In the genomic region with DNA sequence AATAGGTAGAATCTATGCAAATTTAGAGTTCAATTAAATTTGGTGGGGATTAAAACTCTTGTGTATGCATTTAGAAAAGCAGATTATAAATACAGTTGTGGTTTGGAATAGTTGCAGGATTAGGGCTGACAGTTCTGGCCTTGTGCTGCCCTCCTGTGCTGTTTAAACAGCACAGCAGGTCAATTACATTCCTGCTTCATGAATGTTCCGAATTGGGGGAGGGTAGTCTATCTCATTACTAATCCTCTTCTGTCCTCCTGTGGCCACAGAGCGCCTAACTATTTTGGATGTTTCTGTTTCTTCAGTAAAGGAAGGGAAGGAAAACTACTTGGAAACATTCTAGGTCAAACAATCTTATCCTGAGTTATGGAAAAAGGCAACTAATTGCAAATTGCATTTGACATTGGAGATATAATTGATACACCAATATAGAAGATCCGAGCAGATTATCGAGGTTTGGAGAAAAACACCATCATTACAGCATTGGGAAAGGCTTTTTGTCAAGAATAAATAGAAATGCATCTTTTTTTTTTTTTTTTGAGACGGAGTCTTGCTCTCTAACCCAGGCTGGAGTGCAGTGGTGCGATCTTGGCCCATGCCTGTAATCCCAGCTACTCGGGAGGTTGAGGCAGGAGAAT, we compare ENCODE assay signal across 8 cellular contexts. TPM values are rescaled to one million over a fixed set of nuclear protein-coding genes. Genes with fewer than 3 reads are reported as not detected.
DNase-seq lines count a peak whose midpoint lies in the region; ATAC-seq and TF ChIP-seq lines count a peak whose summit lies in the region.

No MANE protein-coding gene starts in this region.

- H3K27me3 ChIP-seq in H7 (ENCODE audit: control insufficient read depth, insufficient read depth, low read length) (no peaks in the 10 kb centered on the region), SJCRH30 (no peaks in the 10 kb centered on the region), dorsolateral prefrontal cortex (no peaks in the 10 kb centered on the region), lung (ENCODE audit: control insufficient read depth, insufficient read depth) (no peaks in the 10 kb centered on the region), uterus (no peaks in the 10 kb centered on the region)

- 49 to 55% methylated on average over 7 of the region's 7 CpGs for WGBS in lung, 2 donors

- peaks cover 0 to 1% of the 10 kb centered on the region in 2 donors for H3K36me3 Mint-ChIP-seq in activated T-cell treated with anti-CD3 and anti-CD28 coated beads, Interleukin-2, amount 50 U/mL, for 72 hours (ENCODE audit: insufficient read depth in 2 of 2)
- no peaks in the 10 kb centered on the region for H3K36me3 Mint-ChIP-seq in activated T-cell treated with anti-CD3 and anti-CD28 coated beads, Interleukin-2, amount 50 U/mL, for 24 hours (ENCODE audit: low read depth)

- no peak overlapping the region for H3K27ac Mint-ChIP-seq in activated T-cell treated with anti-CD3 and anti-CD28 coated beads, Interleukin-2, amount 50 U/mL, for 72 hours
- H3K27ac Mint-ChIP-seq in activated T-cell treated with anti-CD3 and anti-CD28 coated beads, Interleukin-2, amount 50 U/mL, for 24 hours, result no peak overlapping the region

- H3K27me3 Mint-ChIP-seq in activated T-cell treated with anti-CD3 and anti-CD28 coated beads, Interleukin-2, amount 50 U/mL, for 72 hours (ENCODE audit: low read depth), result no peaks in the 10 kb centered on the region
- H3K27me3 Mint-ChIP-seq in activated T-cell treated with anti-CD3 and anti-CD28 coated beads, Interleukin-2, amount 50 U/mL, for 24 hours, result no peaks in the 10 kb centered on the region

- H3K4me3 Mint-ChIP-seq in activated T-cell treated with anti-CD3 and anti-CD28 coated beads, Interleukin-2, amount 50 U/mL, for 72 hours, result peak overlapping the region; percentile 24 to 49
- H3K4me3 Mint-ChIP-seq in activated T-cell treated with anti-CD3 and anti-CD28 coated beads, Interleukin-2, amount 50 U/mL, for 24 hours, result no peak overlapping the region

- TF ChIP-seq CTCF in dorsolateral prefrontal cortex (IDR thresholded peaks at IDR 0.05 in 54 of 56, conservative IDR thresholded peaks at IDR 0.05 in 2 of 56; ENCODE audit: low read depth in 1 of 56, partially characterized antibody in 56 of 56) (peak; percentile 74 to 100 (median 93)), lung (IDR thresholded peaks at IDR 0.05; ENCODE audit: control extremely low read depth, extremely low read depth) (peak; percentile 76), uterus (IDR thresholded peaks at IDR 0.05) (peak; percentile 92 to 99 (median 98))

- no peaks in the 10 kb centered on the region for H3K9me3 ChIP-seq in SJCRH30 (replicated peaks)
- H3K9me3 ChIP-seq in lung (ENCODE audit: control insufficient read depth in 2 of 2, insufficient read depth in 1 of 2, low read length in 1 of 2), result no peaks in the 10 kb centered on the region
- H3K9me3 ChIP-seq in uterus, result no peaks in the 10 kb centered on the region

- H3K27ac ChIP-seq in SJCRH30 (no peak overlapping the region), dorsolateral prefrontal cortex (peak overlapping the region in 42 of 59 donors; percentile 4 to 74 (median 44)), lung (ENCODE audit: low read depth in 1 of 2, low read length in 1 of 2) (no peak overlapping the region), uterus (peak overlapping the region; percentile 28 to 46)

- intact Hi-C loops in dorsolateral prefrontal cortex (cut with DNase I), result loop anchor here (2.0 to 10.0 kb wide), 5 partner anchors 327 to 1120 kb away; no protein-coding TSS in a partner anchor
- intact Hi-C loops in uterus (cut with DNase I; ENCODE audit: low total_unique reads), result loop anchor here (5.0 kb wide), 1 partner anchor 327 kb away; no protein-coding TSS in a partner anchor

- H3K36me3 ChIP-seq in H7 (replicated peaks; ENCODE audit: control insufficient read depth, insufficient read depth, low read length) (no peaks in the 10 kb centered on the region), SJCRH30 (no peaks in the 10 kb centered on the region), lung (ENCODE audit: control insufficient read depth in 2 of 2, insufficient read depth in 2 of 2, low read length in 2 of 2) (no peaks in the 10 kb centered on the region), uterus (no peaks in the 10 kb centered on the region)

- TF ChIP-seq POLR2A in uterus (IDR thresholded peaks at IDR 0.05), result no peak

- H3K4me3 ChIP-seq in H7 (ENCODE audit: insufficient read depth, low read depth, low read length) (no peak overlapping the region), SJCRH30 (no peak overlapping the region), dorsolateral prefrontal cortex (peak overlapping the region in 3 of 59 donors; percentile 2 to 24 (median 2)), lung (no peak overlapping the region), uterus (no peak overlapping the region)

- no peaks in the 10 kb centered on the region for H3K9me3 Mint-ChIP-seq in activated T-cell treated with anti-CD3 and anti-CD28 coated beads, Interleukin-2, amount 50 U/mL, for 72 hours
- no peaks in the 10 kb centered on the region for H3K9me3 Mint-ChIP-seq in activated T-cell treated with anti-CD3 and anti-CD28 coated beads, Interleukin-2, amount 50 U/mL, for 24 hours

- 0 out of 2 replicates have a peak, but pooled peaks cover 5% of the 10 kb centered on the region for H3K4me1 ChIP-seq in SJCRH30
- no peaks in the 10 kb centered on the region for H3K4me1 ChIP-seq in lung (ENCODE audit: control insufficient read depth in 2 of 2, insufficient read depth in 2 of 2, low read length in 2 of 2)
- no peaks in the 10 kb centered on the region for H3K4me1 ChIP-seq in uterus

- peaks cover 29% of the 10 kb centered on the region for H3K4me1 Mint-ChIP-seq in activated T-cell treated with anti-CD3 and anti-CD28 coated beads, Interleukin-2, amount 50 U/mL, for 72 hours (ENCODE audit: low read depth)
- H3K4me1 Mint-ChIP-seq in activated T-cell treated with anti-CD3 and anti-CD28 coated beads, Interleukin-2, amount 50 U/mL, for 24 hours (ENCODE audit: low read depth), result peaks cover 23% of the 10 kb centered on the region

- peak in 1 of 2 donors; percentile 35 for DNase-seq in activated T-cell treated with anti-CD3 and anti-CD28 coated beads, Interleukin-2, amount 50 U/mL, for 72 hours
- no peak for DNase-seq in activated T-cell treated with anti-CD3 and anti-CD28 coated beads, Interleukin-2, amount 50 U/mL, for 24 hours
- DNase-seq in H7 (peak; percentile 70), NCI-H1092 treated with DMSO at 0.1 percent for 48 hours (lab: John Stamatoyannopoulos, UW) (peak; percentile 90), SJCRH30 (peak; percentile 62 to 83), dorsolateral prefrontal cortex (peak in 7 of 10 donors; percentile 47 to 73 (median 59)), lung (ENCODE audit: low spot score) (no peak), uterus (peak; percentile 56 to 81)

- peak; percentile 42 to 53 for ATAC-seq in activated T-cell treated with anti-CD3 and anti-CD28 coated beads, Interleukin-2, amount 50 U/mL, for 72 hours (replicated peaks in 1 of 2)
- ATAC-seq in lung (ENCODE audit: insufficient read depth, low FRiP score), result peak; percentile 98

RNA-seq across cellular contexts. Expression of gene GPR19, which starts 8.7 kb away (rescaled TPM):
- 10 to 100 TPM; 34.2 to 50.4 TPM for total RNA-seq in activated T-cell treated with anti-CD3 and anti-CD28 coated beads, Interleukin-2, amount 50 U/mL, for 72 hours
- total RNA-seq in H7 (2014; rRNA removed; shearing (Covaris generic)), result 4.1 and 5.0 TPM in 2 replicates
- 1.1 and 1.3 TPM in 2 replicates for total RNA-seq in SJCRH30 (2014; rRNA removed; shearing (Covaris generic))
- total RNA-seq in dorsolateral prefrontal cortex (10 to 100 TPM in 109 of 120 experiments, 1 to 10 TPM in 11; 5.0 to 21.8 (median 13.1) TPM), lung (under 1 TPM in 1 of 2 donors, not detected in 1; 0.15 TPM), uterus (under 1 TPM in 1 of 4 donors, not detected in 3; 0.83 TPM)
- polyA plus RNA-seq in lung, result under 1 TPM; 0.17 to 0.20 TPM

RNA-seq across cellular contexts. Expression of gene CDKN1B, which starts 12.5 kb away (rescaled TPM):
- 10 to 100 TPM; 54.2 to 67.2 TPM for total RNA-seq in activated T-cell treated with anti-CD3 and anti-CD28 coated beads, Interleukin-2, amount 50 U/mL, for 72 hours
- 11.7 and 16.8 TPM in 2 replicates for total RNA-seq in H7 (2014; rRNA removed; shearing (Covaris generic))
- total RNA-seq in SJCRH30 (2014; rRNA removed; shearing (Covaris generic)), result 37.1 and 37.6 TPM in 2 replicates
- 100 to 1,000 TPM in 21 of 120 experiments, 10 to 100 TPM in 99; 58.4 to 148 (median 88.8) TPM for total RNA-seq in dorsolateral prefrontal cortex
- total RNA-seq in lung, result 10 to 100 TPM; 41.2 to 89.4 TPM
- polyA plus RNA-seq in lung, result 10 to 100 TPM; 27.3 to 38.5 TPM
- 100 to 1,000 TPM in 1 of 4 donors, 10 to 100 TPM in 3; 40.7 to 104 (median 86.0) TPM for total RNA-seq in uterus

Comparison
In these comparisons a context has a peak if more than half of its experiments do, and no peak if none do; other contexts are left out.
1. DNase-seq: peak in H7 (single experiment), NCI-H1092 treated with DMSO at 0.1 percent for 48 hours (single experiment), SJCRH30 (2 of 2), dorsolateral prefrontal cortex (7 of 10) and uterus (2 of 2); none in activated T-cell treated with anti-CD3 and anti-CD28 coated beads, Interleukin-2, amount 50 U/mL, for 24 hours (single experiment) and lung (single experiment).
2. H3K27ac ChIP-seq: peak in dorsolateral prefrontal cortex (42 of 59) and uterus (2 of 2); none in SJCRH30 (single experiment) and lung (0 of 2).
3. Peak in every context shown above with its lines, with median percentiles within 50 percentile points of each other: CTCF ChIP-seq.